ENCODE assay signal across 8 cellular contexts in the genomic region with DNA sequence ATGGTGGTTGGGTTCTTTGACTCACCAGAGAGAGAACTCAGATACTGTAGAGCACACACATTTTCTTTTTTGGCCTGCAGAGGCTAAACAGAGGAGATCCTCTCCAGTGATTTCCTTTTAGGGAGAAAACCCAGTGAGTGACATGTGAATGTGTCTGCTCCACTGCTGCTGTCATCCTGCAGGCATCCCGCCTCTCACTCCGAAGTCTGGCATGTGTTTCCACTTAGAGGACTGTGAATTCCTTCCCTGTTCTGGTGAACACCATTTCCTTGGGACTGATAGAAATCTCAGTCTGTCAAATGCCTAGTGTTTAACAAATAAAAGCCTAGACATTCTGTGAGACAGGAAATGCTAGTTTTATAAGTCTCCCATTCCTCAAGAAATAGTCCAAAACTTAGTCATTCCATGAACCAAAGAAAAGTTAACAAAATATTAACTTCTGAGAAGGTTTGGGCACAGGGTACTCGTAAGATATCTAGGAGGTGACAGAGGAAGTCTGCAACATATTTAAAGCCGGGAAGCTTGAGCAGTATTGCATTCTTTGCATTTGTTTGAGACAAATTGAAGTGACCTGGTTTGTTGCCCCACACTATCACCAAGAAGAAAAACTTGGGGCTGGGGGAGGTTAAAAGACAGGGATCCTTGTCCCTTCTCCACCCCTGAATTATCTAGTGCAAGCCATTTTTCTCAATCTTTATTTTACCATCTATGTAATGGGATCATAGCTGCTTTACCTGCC.
DNase-seq lines count a peak whose midpoint lies in the region; ATAC-seq and TF ChIP-seq lines count a peak whose summit lies in the region.

No MANE protein-coding gene starts in this region.

- no peaks in the 10 kb centered on the region for H3K27me3 ChIP-seq in tibial artery

- peaks cover 18% of the 10 kb centered on the region for H3K4me1 Mint-ChIP-seq in T-helper 1 cell treated with Interleukin-12 subunit alpha and Interleukin-12 subunit beta and Interleukin-4 antibody, amounts not matched to agents 30 μg/mL and 1 μg/mL, for 36 hours (ENCODE audit: low read depth)
- H3K4me1 Mint-ChIP-seq in activated T-cell treated with anti-CD3 and anti-CD28 coated beads, Interleukin-2, amount 50 U/mL, for 4 hours (ENCODE audit: low read depth) = peaks cover 6% of the 10 kb centered on the region

- no peaks in the 10 kb centered on the region for H3K9me3 ChIP-seq in tibial artery

- H3K4me3 ChIP-seq in tibial artery = peak overlapping the region; percentile 9 to 57

- H3K27ac Mint-ChIP-seq in T-helper 1 cell treated with Interleukin-12 subunit alpha and Interleukin-12 subunit beta and Interleukin-4 antibody, amounts not matched to agents 30 μg/mL and 1 μg/mL, for 36 hours = peak overlapping the region; percentile 41

- peaks cover 54% of the 10 kb centered on the region for H3K36me3 Mint-ChIP-seq in T-helper 1 cell treated with Interleukin-12 subunit alpha and Interleukin-12 subunit beta and Interleukin-4 antibody, amounts not matched to agents 30 μg/mL and 1 μg/mL, for 36 hours (ENCODE audit: low read depth)
- H3K36me3 Mint-ChIP-seq in activated T-cell treated with anti-CD3 and anti-CD28 coated beads, Interleukin-2, amount 50 U/mL, for 4 hours (ENCODE audit: insufficient read depth) = peaks cover 39% of the 10 kb centered on the region

- ATAC-seq in HG03135 (IDR thresholded peaks at IDR 0.05; ENCODE audit: unreplicated experiment) = no peak
- no peak for ATAC-seq in activated T-cell treated with anti-CD3 and anti-CD28 coated beads, Interleukin-2, amount 50 U/mL, for 4 hours

- H3K9me3 Mint-ChIP-seq in T-helper 1 cell treated with Interleukin-12 subunit alpha and Interleukin-12 subunit beta and Interleukin-4 antibody, amounts not matched to agents 30 μg/mL and 1 μg/mL, for 36 hours = no peaks in the 10 kb centered on the region
- H3K9me3 Mint-ChIP-seq in activated T-cell treated with anti-CD3 and anti-CD28 coated beads, Interleukin-2, amount 50 U/mL, for 4 hours = no peaks in the 10 kb centered on the region

- H3K4me1 ChIP-seq in tibial artery = peaks cover 0 to 92% (median 22%) of the 10 kb centered on the region in 4 donors

- intact Hi-C loops in tibial artery (cut with DNase I; ENCODE audit: low total_unique reads) = no loop called here

- H3K27ac ChIP-seq in tibial artery = peak overlapping the region; percentile 89 to 92

- no peak for TF ChIP-seq CTCF in tibial artery (IDR thresholded peaks at IDR 0.05)

- H3K4me3 Mint-ChIP-seq in T-helper 1 cell treated with Interleukin-12 subunit alpha and Interleukin-12 subunit beta and Interleukin-4 antibody, amounts not matched to agents 30 μg/mL and 1 μg/mL, for 36 hours = no peak overlapping the region
- no peak overlapping the region for H3K4me3 Mint-ChIP-seq in activated T-cell treated with anti-CD3 and anti-CD28 coated beads, Interleukin-2, amount 50 U/mL, for 4 hours

- H3K36me3 ChIP-seq in tibial artery = peaks cover 0 to 11% (median 7%) of the 10 kb centered on the region in 3 donors

- H3K27me3 Mint-ChIP-seq in T-helper 1 cell treated with Interleukin-12 subunit alpha and Interleukin-12 subunit beta and Interleukin-4 antibody, amounts not matched to agents 30 μg/mL and 1 μg/mL, for 36 hours (ENCODE audit: low read depth) = no peaks in the 10 kb centered on the region
- no peaks in the 10 kb centered on the region for H3K27me3 Mint-ChIP-seq in activated T-cell treated with anti-CD3 and anti-CD28 coated beads, Interleukin-2, amount 50 U/mL, for 4 hours (ENCODE audit: low read depth)

- in situ Hi-C loops in T47D (cut with HindIII; ENCODE audit: low pct_unique_long_range_greater_than_20kb, low sequenced_read_pairs) = no loop called here

- no peak for DNase-seq in T-helper 1 cell
- peak; percentile 68 to 86 for DNase-seq in T47D (ENCODE audit: low read depth in 1 of 2, low spot score in 1 of 2)
- DNase-seq in kidney glomerular epithelial cell (lab: John Stamatoyannopoulos, UW) = peak; percentile 97
- peak; percentile 75 to 87 for DNase-seq in tibial artery
- DNase-seq in activated T-cell treated with anti-CD3 and anti-CD28 coated beads, Interleukin-2, amount 50 U/mL, for 4 hours = no peak
- DNase-seq in activated gamma-delta T cell (lab: John Stamatoyannopoulos, UW) = no peak

Comparison
In these comparisons a context has a peak if more than half of its experiments do, and no peak if none do; other contexts are left out.
1. DNase-seq: peak in T47D (2 of 2), kidney glomerular epithelial cell (single experiment) and tibial artery (2 of 2); none in T-helper 1 cell (0 of 5), activated T-cell treated with anti-CD3 and anti-CD28 coated beads, Interleukin-2, amount 50 U/mL, for 4 hours (single experiment) and activated gamma-delta T cell (single experiment).